ENCODE assay signal across 17 cellular contexts in the genomic region with DNA sequence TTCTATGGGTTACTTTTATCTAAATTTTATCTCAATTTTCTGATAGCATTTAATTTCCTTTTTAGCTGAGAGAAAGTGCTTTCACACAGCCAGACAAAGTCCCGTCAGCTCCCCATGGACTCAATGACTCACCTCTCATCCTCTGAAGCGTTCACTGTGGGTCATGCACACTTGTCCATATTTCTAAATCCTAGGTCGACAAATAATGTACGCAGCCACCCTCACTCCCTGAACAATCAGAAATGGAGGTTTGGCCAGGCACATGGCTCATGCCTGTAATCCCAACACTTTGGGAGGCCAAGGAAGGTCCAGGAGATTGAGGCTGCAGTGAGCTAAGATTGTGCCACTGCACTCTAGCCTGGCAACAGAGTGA. TPM values are rescaled to one million over a fixed set of nuclear protein-coding genes. Genes with fewer than 3 reads are reported as not detected.
DNase-seq lines count a peak whose midpoint lies in the region; ATAC-seq and TF ChIP-seq lines count a peak whose summit lies in the region.
"Had no signal": no experiment of that assay in that cellular context is flagged by ENCODE, and none has a peak within 500 bp of the region (broad histone marks: within the 10 kb centered on the region; RNA-seq: fewer than 3 reads in every experiment).

No MANE protein-coding gene starts in this region.

- no peaks in the 10 kb centered on the region for H3K9me3 Mint-ChIP-seq in activated CD4-positive, alpha-beta T cell treated with anti-CD3 and anti-CD28 coated beads, Interleukin-2, amount 10 ng/mL, durations not matched to agents 24 days and 14 days

- peaks cover 29% of the 10 kb centered on the region for H3K27me3 Mint-ChIP-seq in activated CD4-positive, alpha-beta T cell treated with anti-CD3 and anti-CD28 coated beads, Interleukin-2, amount 10 ng/mL, durations not matched to agents 24 days and 14 days

- no peaks in the 10 kb centered on the region for H3K36me3 ChIP-seq in uterus
- H3K36me3 ChIP-seq: BLaER1 had no signal

- TF ChIP-seq POLR2A in uterus (IDR thresholded peaks at IDR 0.05), result no peak

- no peaks in the 10 kb centered on the region for H3K4me1 ChIP-seq in uterus
- H3K4me1 ChIP-seq: BLaER1 had no signal

- no peak for TF ChIP-seq CTCF in choroid plexus epithelial cell (conservative IDR thresholded peaks at IDR 0.05; ENCODE audit: low read depth, low read length)
- no peak for TF ChIP-seq CTCF in uterus (IDR thresholded peaks at IDR 0.05)

- H3K27ac ChIP-seq in uterus, result no peak overlapping the region
- H3K27ac ChIP-seq: BLaER1 had no signal

- peak; percentile 43 for DNase-seq in activated CD4-positive, alpha-beta T cell treated with anti-CD3 and anti-CD28 coated beads, Interleukin-2, amount 10 ng/mL, durations not matched to agents 24 days and 14 days
- no peak for DNase-seq in activated CD4-positive, alpha-beta T cell treated with anti-CD3 and anti-CD28 coated beads for 48 hours
- DNase-seq in NCI-H460 (ENCODE audit: extremely low read depth, low read depth) (peak; percentile 26), choroid plexus epithelial cell (ENCODE audit: low read depth) (peak; percentile 13), posterior vena cava (ENCODE audit: low spot score) (no peak), left lobe of liver (ENCODE audit: low spot score) (no peak), uterus (no peak), T-helper 2 cell (no peak)
- DNase-seq: CD8-positive, alpha-beta memory T cell; DMS79 treated with DMSO at 0.1 percent for 48 hours; NCI-H1048; NCI-H146; NCI-H2081; NCI-H510A; NCI-H774; SK-N-SH had no signal

- H3K4me3 ChIP-seq in choroid plexus epithelial cell (ENCODE audit: low read depth, low read length) (no peak overlapping the region), uterus (no peak overlapping the region)
- H3K4me3 ChIP-seq: BLaER1 had no signal

- H3K27ac Mint-ChIP-seq in activated CD4-positive, alpha-beta T cell treated with anti-CD3 and anti-CD28 coated beads, Interleukin-2, amount 10 ng/mL, durations not matched to agents 24 days and 14 days, result no peak overlapping the region
- H3K27ac Mint-ChIP-seq: CD8-positive, alpha-beta memory T cell had no signal

- intact Hi-C loops in activated CD4-positive, alpha-beta T cell treated with anti-CD3 and anti-CD28 coated beads, Interleukin-2, amount 10 ng/mL, durations not matched to agents 24 days and 14 days (cut with micrococcal nuclease), result no loop called here
- intact Hi-C loops in posterior vena cava (cut with DNase I) (no loop called here), uterus (cut with DNase I; ENCODE audit: low total_unique reads) (no loop called here)

- H3K36me3 Mint-ChIP-seq in activated CD4-positive, alpha-beta T cell treated with anti-CD3 and anti-CD28 coated beads, Interleukin-2, amount 10 ng/mL, durations not matched to agents 24 days and 14 days (ENCODE audit: low read depth), result peaks cover 2% of the 10 kb centered on the region

- ATAC-seq in left lobe of liver, result no peak

- peaks cover 11% of the 10 kb centered on the region for H3K4me1 Mint-ChIP-seq in activated CD4-positive, alpha-beta T cell treated with anti-CD3 and anti-CD28 coated beads, Interleukin-2, amount 10 ng/mL, durations not matched to agents 24 days and 14 days

- H3K4me3 Mint-ChIP-seq in activated CD4-positive, alpha-beta T cell treated with anti-CD3 and anti-CD28 coated beads, Interleukin-2, amount 10 ng/mL, durations not matched to agents 24 days and 14 days, result no peak overlapping the region
- H3K4me3 Mint-ChIP-seq: CD8-positive, alpha-beta memory T cell had no signal

- H3K27me3 ChIP-seq in uterus, result no peaks in the 10 kb centered on the region
- H3K27me3 ChIP-seq: BLaER1 had no signal

- H3K9me3 ChIP-seq in uterus, result no peaks in the 10 kb centered on the region
- H3K9me3 ChIP-seq: SK-N-SH had no signal

RNA-seq across cellular contexts. Expression of a gene that starts 42.4 kb away (rescaled TPM):
- total RNA-seq in activated CD4-positive, alpha-beta T cell treated with anti-CD3 and anti-CD28 coated beads, Interleukin-2, amount 10 ng/mL, durations not matched to agents 24 days and 14 days, result 67.7 and 68.3 TPM in 2 replicates
- 389 and 406 TPM in 2 replicates for total RNA-seq in NCI-H460 (2014; rRNA removed; shearing (Covaris generic))
- polyA plus RNA-seq in NCI-H460 (2014; cell fraction: nucleus; rRNA removed), result 279 and 344 TPM in 2 replicates
- 10 to 100 TPM; 13.9 to 19.3 TPM for total RNA-seq in posterior vena cava
- total RNA-seq in left lobe of liver, result 11.5 TPM
- 10 to 100 TPM; 10.6 to 16.8 (median 14.6) TPM for total RNA-seq in uterus

Comparison
In these comparisons a context has a peak if more than half of its experiments do, and no peak if none do; other contexts are left out.
1. DNase-seq: peak in activated CD4-positive, alpha-beta T cell treated with anti-CD3 and anti-CD28 coated beads, Interleukin-2, amount 10 ng/mL, durations not matched to agents 24 days and 14 days (single experiment), NCI-H460 (single experiment) and choroid plexus epithelial cell (single experiment); none in activated CD4-positive, alpha-beta T cell treated with anti-CD3 and anti-CD28 coated beads for 48 hours (single experiment), posterior vena cava (single experiment), left lobe of liver (single experiment), uterus (0 of 2) and T-helper 2 cell (0 of 5).